10 cellular contexts compared by ENCODE assay signal in genomic region chr1:91630803-91631202, GRCh38.
"Had no signal": no experiment of that assay in that cellular context is flagged by ENCODE, and none has a peak within 500 bp of the region (broad histone marks: within the 10 kb centered on the region; RNA-seq: fewer than 3 reads in every experiment).

No MANE protein-coding gene starts in this region.

- H3K9me3 Mint-ChIP-seq: GM23338, HFFc6 had no signal

- H3K9ac ChIP-seq: GM23248 had no signal

- H3K27ac ChIP-seq: GM23248 had no signal

- H3K9me3 ChIP-seq: HAP-1 had no signal

- DNase-seq: GM23248, GOT3, H7, H9, HCEC 1CT, HFFc6 had no signal

- H3K4me3 Mint-ChIP-seq: GM23338, H9, HFFc6 had no signal

- H2AFZ ChIP-seq: GM23248, GM23338 had no signal

- H3K27ac Mint-ChIP-seq: GM23338, HFFc6 had no signal

- H3K36me3 ChIP-seq: HAP-1 had no signal

- H3K4me2 ChIP-seq: GM23338 had no signal

- ATAC-seq: GM23338, HCT116 had no signal

- H3K4me3 ChIP-seq: GM23248, GM23338, HAP-1 had no signal

- FAIRE-seq: H1 had no signal
